1 cellular context compared by ENCODE assay signal in the genomic region with DNA sequence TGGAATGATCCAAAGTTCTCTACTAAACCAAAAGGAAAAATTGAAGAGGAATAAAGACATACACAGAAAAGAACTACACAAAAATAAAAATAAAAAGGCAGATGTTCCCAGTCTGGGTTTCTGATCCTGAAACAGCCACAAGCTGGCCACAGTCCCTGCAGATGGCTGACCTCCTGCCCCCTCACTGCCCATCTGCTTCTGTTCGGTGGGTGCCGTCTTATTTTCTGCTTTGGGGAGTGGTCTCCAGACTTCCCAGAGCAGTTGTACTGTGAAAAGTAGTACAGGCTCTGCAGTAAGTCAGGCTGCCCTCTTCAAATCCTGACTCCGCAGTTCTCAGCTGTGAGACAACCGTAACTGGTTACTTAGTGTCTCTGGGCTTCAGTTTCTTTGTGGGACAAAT.
TF ChIP-seq lines count a peak whose summit lies in the region.

No MANE protein-coding gene starts in this region.

TF ChIP-seq in IMR-90, 13 proteins besides CTCF, POLR2A, EP300 and RAD21:
- no peak for TF ChIP-seq NFE2L2 (IDR thresholded peaks at IDR 0.05; ENCODE audit: low read depth, low read length)
- no peak for TF ChIP-seq CEBPB (IDR thresholded peaks at IDR 0.05; ENCODE audit: low read depth, low read length)
- TF ChIP-seq BHLHE40 (IDR thresholded peaks at IDR 0.05; ENCODE audit: low read depth, low read length), result no peak
- no peak for TF ChIP-seq MAZ (IDR thresholded peaks at IDR 0.05; ENCODE audit: borderline replicate concordance, low read depth, low read length)
- no peak for TF ChIP-seq RCOR1 (IDR thresholded peaks at IDR 0.05; ENCODE audit: insufficient replicate concordance, low read length)
